ENCODE assay signal across 8 cellular contexts in the genomic region with DNA sequence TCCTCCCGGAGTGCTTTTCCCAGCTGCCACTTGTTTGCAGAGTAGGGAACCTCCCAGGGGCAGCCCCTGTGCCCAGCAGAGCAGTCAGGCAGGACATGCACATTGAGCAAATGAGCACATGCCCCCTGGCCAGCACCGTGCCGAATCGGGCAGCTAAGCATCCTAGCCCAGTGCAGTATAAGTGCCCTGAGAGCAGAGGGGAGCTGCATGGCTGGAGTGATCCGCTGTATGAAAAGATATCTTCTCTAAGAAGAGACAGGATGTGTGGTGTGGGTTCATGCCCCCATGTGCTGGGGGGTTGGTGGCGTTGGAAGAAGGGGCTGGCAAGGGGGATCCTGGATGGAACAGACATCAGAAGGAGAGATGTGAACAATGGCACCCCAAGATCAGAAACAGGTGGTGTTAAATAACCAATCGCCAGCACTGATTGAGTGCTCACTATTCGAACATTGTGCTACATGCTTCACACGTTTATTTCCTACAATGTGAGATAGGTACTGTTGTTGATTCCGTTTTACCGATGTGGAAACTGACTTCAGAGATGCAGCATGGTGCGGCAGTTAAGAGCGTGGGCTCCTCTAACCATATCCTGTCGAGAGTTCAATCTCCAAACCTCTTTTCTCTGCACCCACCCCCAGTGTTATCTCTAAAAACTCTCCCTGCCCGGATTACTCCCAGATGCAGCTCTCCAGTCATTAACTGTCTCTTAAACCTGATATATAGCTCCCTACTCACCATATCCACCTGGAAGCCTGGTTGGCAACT. TPM values are rescaled to one million over a fixed set of nuclear protein-coding genes. Genes with fewer than 3 reads are reported as not detected.
DNase-seq lines count a peak whose midpoint lies in the region; ATAC-seq and TF ChIP-seq lines count a peak whose summit lies in the region.

No MANE protein-coding gene starts in this region.

- no peaks in the 10 kb centered on the region for H3K79me2 ChIP-seq in GM23338 (replicated peaks; ENCODE audit: insufficient read depth)

- peaks cover 10% of the 10 kb centered on the region; the same call in 1 of the 3 replicates for H3K36me3 Mint-ChIP-seq in GM23338 (ENCODE audit: low read depth)

- peaks cover 4% of the 10 kb centered on the region; the same call in 2 of the 3 replicates for H3K9me3 Mint-ChIP-seq in GM23338

- no peaks in the 10 kb centered on the region; the same call in 1 of the 2 replicates for H4K20me1 ChIP-seq in GM23338 (replicated peaks; ENCODE audit: insufficient read depth)

- H3K27me3 ChIP-seq in GM23338 (ENCODE audit: insufficient read depth) (peaks cover 8% of the 10 kb centered on the region), WERI-Rb-1 (ENCODE audit: insufficient read depth, low read depth, severe bottlenecking) (no peaks in the 10 kb centered on the region), esophagus squamous epithelium (no peaks in the 10 kb centered on the region)

- H2AFZ ChIP-seq in GM23338 = no peak overlapping the region

- no peak for TF ChIP-seq POLR2A in esophagus squamous epithelium (IDR thresholded peaks at IDR 0.05)

- H3K4me1 ChIP-seq in GM23338 (ENCODE audit: insufficient read depth) = no peaks in the 10 kb centered on the region; the same call in 1 of the 2 replicates
- H3K4me1 ChIP-seq in esophagus squamous epithelium = peaks cover 19 to 48% (median 23%) of the 10 kb centered on the region in 3 donors

- H3K27ac ChIP-seq in GM23338 (ENCODE audit: low read depth) (no peak overlapping the region), WERI-Rb-1 (no peak overlapping the region), esophagus squamous epithelium (peak overlapping the region; percentile 80 to 92 (median 89))

- peaks cover 23% of the 10 kb centered on the region for H3K4me1 Mint-ChIP-seq in GM23338

- H3K27me3 Mint-ChIP-seq in GM23338 (ENCODE audit: insufficient read depth, low read depth, poor library complexity) = peaks cover 22% of the 10 kb centered on the region

- peak overlapping the region; percentile 17 for H3K4me2 ChIP-seq in GM23338

- H3K4me3 ChIP-seq in GM23338 (peak overlapping the region; percentile 52), WERI-Rb-1 (ENCODE audit: low read depth, low read length) (peak overlapping the region; percentile 74; the same call in 1 of the 2 replicates), esophagus squamous epithelium (peak overlapping the region; percentile 35 to 73 (median 56))

- intact Hi-C loops in esophagus squamous epithelium (cut with DNase I) = no loop called here

- no peaks in the 10 kb centered on the region for H3K36me3 ChIP-seq in GM23338 (ENCODE audit: insufficient read depth)
- peaks cover 24% of the 10 kb centered on the region for H3K36me3 ChIP-seq in WERI-Rb-1
- H3K36me3 ChIP-seq in esophagus squamous epithelium = peaks cover 0 to 24% (median 18%) of the 10 kb centered on the region in 3 donors

- H3K9me2 ChIP-seq in GM23338 (ENCODE audit: insufficient read depth) = no peaks in the 10 kb centered on the region

- peaks cover 5% of the 10 kb centered on the region for H3K9me3 ChIP-seq in WERI-Rb-1 (ENCODE audit: severe bottlenecking)
- H3K9me3 ChIP-seq in esophagus squamous epithelium = no peaks in the 10 kb centered on the region

- DNase-seq in GM23338 (ENCODE audit: low spot score) (no peak), WERI-Rb-1 (no peak), esophagus squamous epithelium (lab: John Stamatoyannopoulos, UW) (no peak), NCI-H1694 treated with DMSO at 0.1 percent for 48 hours (lab: John Stamatoyannopoulos, UW) (no peak), GM20000 (ENCODE audit: low spot score) (no peak)
- peak; percentile 60 for DNase-seq in stimulated activated CD4-positive, alpha-beta T cell treated with anti-CD3 and anti-CD28 coated beads, Interleukin-4, amount 100 ng/mL, for 24 hours
- DNase-seq in NK-92 treated with Interleukin-12 subunit alpha and Interleukin-12 subunit beta, amount 100 ng/mL, for 24 hours (lab: John Stamatoyannopoulos, UW) = no peak

- ATAC-seq in GM23338 = no peak
- ATAC-seq in HG03095 (IDR thresholded peaks at IDR 0.05; ENCODE audit: unreplicated experiment) = no peak

- TF ChIP-seq CTCF in GM23338 (conservative IDR thresholded peaks at IDR 0.05; ENCODE audit: low read depth in 2 of 2) = no peak
- no peak for TF ChIP-seq CTCF in WERI-Rb-1 (IDR thresholded peaks at IDR 0.05; ENCODE audit: low read depth, low read length)
- no peak for TF ChIP-seq CTCF in esophagus squamous epithelium (IDR thresholded peaks at IDR 0.05)
- no peak for TF ChIP-seq CTCF in GM20000 (IDR thresholded peaks at IDR 0.05; ENCODE audit: extremely low read depth, missing control alignments)

- no peaks in the 10 kb centered on the region for H3F3A ChIP-seq in GM23338 (replicated peaks; ENCODE audit: low read depth)

- H3K27ac Mint-ChIP-seq in GM23338 = no peak overlapping the region

- 78 to 81% methylated on average over 10 to 11 of the region's 15 CpGs for WGBS in esophagus squamous epithelium, 2 donors

- H3K4me3 Mint-ChIP-seq in GM23338 = peak overlapping the region; percentile 84

TF ChIP-seq in GM23338, 12 proteins besides CTCF, POLR2A, EP300 and RAD21 (continues in another document):
- TF ChIP-seq EZH2phosphoT487 (IDR thresholded peaks at IDR 0.05; ENCODE audit: unreplicated experiment) (no peak), JUNB (IDR thresholded peaks at IDR 0.05; ENCODE audit: unreplicated experiment) (no peak), REST (IDR thresholded peaks at IDR 0.05; ENCODE audit: unreplicated experiment) (no peak), ZNF331 (CRISPR knock-in tag; IDR thresholded peaks at IDR 0.05; ENCODE audit: low read depth) (no peak), NANOG (IDR thresholded peaks at IDR 0.05; ENCODE audit: borderline replicate concordance) (no peak)

RNA-seq across cellular contexts. Expression of gene AIP, which starts 1.3 kb away (rescaled TPM):
- total RNA-seq in GM23338 (2014; rRNA removed; shearing (Covaris generic)) = 22.1 and 29.1 TPM in 2 replicates
- 32.1 and 33.3 TPM in 2 replicates for polyA plus RNA-seq in GM23338 (2016; fragmentation: Nextera tagmentation; extraction: Ambion mirVana)
- 10 to 100 TPM; 16.8 to 63.3 (median 28.3) TPM for total RNA-seq in esophagus squamous epithelium

RNA-seq across cellular contexts. Expression of gene TMEM134, which starts 15.0 kb away (rescaled TPM):
- 61.4 and 101 TPM in 2 replicates for total RNA-seq in GM23338 (2014; rRNA removed; shearing (Covaris generic))
- 64.7 and 69.2 TPM in 2 replicates for polyA plus RNA-seq in GM23338 (2016; fragmentation: Nextera tagmentation; extraction: Ambion mirVana)
- total RNA-seq in esophagus squamous epithelium = 100 to 1,000 TPM; 109 to 205 (median 145) TPM

RNA-seq across cellular contexts. Expression of gene PITPNM1, which starts 21.1 kb away (rescaled TPM):
- 46.8 and 57.1 TPM in 2 replicates for total RNA-seq in GM23338 (2014; rRNA removed; shearing (Covaris generic))
- polyA plus RNA-seq in GM23338 (2016; fragmentation: Nextera tagmentation; extraction: Ambion mirVana) = 8.7 and 9.1 TPM in 2 replicates
- total RNA-seq in esophagus squamous epithelium = 10 to 100 TPM; 24.5 to 35.9 (median 28.7) TPM

RNA-seq across cellular contexts. Expression of gene CDK2AP2, which starts 23.9 kb away (rescaled TPM):
- total RNA-seq in GM23338 (2014; rRNA removed; shearing (Covaris generic)) = 39.8 and 48.6 TPM in 2 replicates
- 120 and 128 TPM in 2 replicates for polyA plus RNA-seq in GM23338 (2016; fragmentation: Nextera tagmentation; extraction: Ambion mirVana)
- 10 to 100 TPM; 32.0 to 55.2 (median 38.1) TPM for total RNA-seq in esophagus squamous epithelium

RNA-seq across cellular contexts. Expression of gene CABP4, which starts 28.9 kb away (rescaled TPM):
- total RNA-seq in GM23338 (2014; rRNA removed; shearing (Covaris generic)) = 0.28 TPM in 1 of 2 replicates, not detected in the other
- polyA plus RNA-seq in GM23338 (2016; fragmentation: Nextera tagmentation; extraction: Ambion mirVana) = not detected in 2 replicates
- total RNA-seq in esophagus squamous epithelium = under 1 TPM in 1 of 4 donors, not detected in 3; 0.38 TPM

Comparison
In these comparisons a context has a peak if more than half of its experiments do, and no peak if none do; other contexts are left out.
1. H3K27ac ChIP-seq: peak in esophagus squamous epithelium (4 of 4); none in GM23338 (single experiment) and WERI-Rb-1 (single experiment).
2. Peak in every context shown above with its lines, with median percentiles within 50 percentile points of each other: H3K4me3 ChIP-seq.